Comparison of ENCODE assay signal across 23 cellular contexts in genomic region chr7:134941947-134942346, GRCh38. TPM values are rescaled to one million over a fixed set of nuclear protein-coding genes. Genes with fewer than 3 reads are reported as not detected.
DNase-seq lines count a peak whose midpoint lies in the region; ATAC-seq, FAIRE-seq and TF ChIP-seq lines count a peak whose summit lies in the region.
"Had no signal": no experiment of that assay in that cellular context is flagged by ENCODE, and none has a peak within 500 bp of the region (broad histone marks: within the 10 kb centered on the region; RNA-seq: fewer than 3 reads in every experiment).

No MANE protein-coding gene starts in this region.

- H3K36me3 ChIP-seq in left ventricle myocardium inferior (peaks cover 44% of the 10 kb centered on the region), hepatocyte (replicated peaks; ENCODE audit: insufficient read depth, low read depth) (no peaks in the 10 kb centered on the region), small intestine (ENCODE audit: control insufficient read depth in 2 of 2, insufficient read depth in 2 of 2, low read length in 2 of 2) (no peaks in the 10 kb centered on the region), H7 (replicated peaks; ENCODE audit: control insufficient read depth, insufficient read depth, low read length) (peaks cover 2% of the 10 kb centered on the region)

- no peak for FAIRE-seq in small intestine (lab: Jason Lieb, UNC)
- FAIRE-seq: TTC549 had no signal

- H3K4me3 Mint-ChIP-seq in osteocyte (ENCODE audit: unreplicated experiment), result no peak overlapping the region
- H3K4me3 Mint-ChIP-seq: activated naive CD8-positive, alpha-beta T cell treated with anti-CD3 and anti-CD28 coated beads for 36 hours; activated T-cell treated with anti-CD3 and anti-CD28 coated beads, Interleukin-2, amount 50 U/mL, for 24 hours; CD4-positive, alpha-beta T cell had no signal

- intact Hi-C loops in left ventricle myocardium inferior (cut with micrococcal nuclease), result no loop called here
- intact Hi-C loops in left cardiac atrium (cut with DNase I), result no loop called here

- H3K27me3 Mint-ChIP-seq in osteocyte (ENCODE audit: unreplicated experiment), result no peaks in the 10 kb centered on the region
- H3K27me3 Mint-ChIP-seq: activated naive CD8-positive, alpha-beta T cell treated with anti-CD3 and anti-CD28 coated beads for 36 hours; activated T-cell treated with anti-CD3 and anti-CD28 coated beads, Interleukin-2, amount 50 U/mL, for 24 hours; CD4-positive, alpha-beta T cell had no signal

- no peak overlapping the region for H3K4me3 ChIP-seq in left ventricle myocardium inferior
- H3K4me3 ChIP-seq in hepatocyte, result no peak overlapping the region
- H3K4me3 ChIP-seq in small intestine (ENCODE audit: low read depth in 1 of 2, low read length in 2 of 2), result no peak overlapping the region
- H3K4me3 ChIP-seq in H7 (ENCODE audit: insufficient read depth, low read depth, low read length), result no peak overlapping the region
- H3K4me3 ChIP-seq: HAP-1 had no signal

- DNase-seq in left ventricle myocardium inferior (no peak), left cardiac atrium (no peak), hepatocyte (ENCODE audit: low spot score) (no peak), osteocyte (ENCODE audit: extremely low spot score, unreplicated experiment) (no peak), small intestine (no peak), NCI-H1417 (lab: John Stamatoyannopoulos, UW) (no peak), GM10248 (ENCODE audit: extremely low spot score) (no peak), H7 (no peak)
- DNase-seq: activated CD4-positive, alpha-beta T cell treated with anti-CD3 and anti-CD28 coated beads, Interleukin-2, amount 50 U/mL, for 48 hours; activated naive CD8-positive, alpha-beta T cell treated with anti-CD3 and anti-CD28 coated beads for 36 hours; activated T-cell treated with anti-CD3 and anti-CD28 coated beads, Interleukin-2, amount 50 U/mL, for 24 hours; CD4-positive, alpha-beta T cell; central memory CD4-positive, alpha-beta T cell; foreskin melanocyte; midbrain; NCI-H2081; NCI-H526; occipital lobe; OCI-M1; SK-N-SH; stimulated activated CD4-positive, alpha-beta T cell treated with anti-CD3 and anti-CD28 coated beads, Interleukin-12 subunit alpha, Interleukin-12 subunit beta, amount 100 ng/mL, for 4 hours had no signal

- peaks cover 32% of the 10 kb centered on the region for H3K4me1 ChIP-seq in left ventricle myocardium inferior
- peaks cover 30% of the 10 kb centered on the region for H3K4me1 ChIP-seq in hepatocyte (ENCODE audit: insufficient read depth)
- no peaks in the 10 kb centered on the region for H3K4me1 ChIP-seq in small intestine (ENCODE audit: control insufficient read depth in 2 of 2, insufficient read depth in 1 of 2, low read depth in 1 of 2, low read length in 1 of 2)
- H3K4me1 ChIP-seq: HAP-1 had no signal

- 71% methylated on average over 5 of the region's 5 CpGs for WGBS in hepatocyte (ENCODE audit: low lambda C conversion rate, missing lambda C conversion rate)
- 28 to 65% (median 37%) methylated on average over 5 of the region's 5 CpGs for WGBS in small intestine, 3 donors

- H2AFZ ChIP-seq in hepatocyte, result no peak overlapping the region

- peak overlapping the region; percentile 8 for H3K4me2 ChIP-seq in hepatocyte
- H3K4me2 ChIP-seq: SK-N-SH had no signal

- CTCF ChIA-PET in GM10248 (lab: Yijun Ruan, JAX), result interaction anchor here (0.7 to 1.7 kb wide), 4 partner anchors 8 to 309 kb away, joined by 3 to 10 read pairs (median 4); no protein-coding TSS in a partner anchor

- no peaks in the 10 kb centered on the region for H3K79me2 ChIP-seq in hepatocyte

- H3K9me3 ChIP-seq in left ventricle myocardium inferior (replicated peaks), result no peaks in the 10 kb centered on the region
- H3K9me3 ChIP-seq in hepatocyte (ENCODE audit: low read depth), result no peaks in the 10 kb centered on the region
- no peaks in the 10 kb centered on the region for H3K9me3 ChIP-seq in small intestine (ENCODE audit: control insufficient read depth, low read depth)
- H3K9me3 ChIP-seq: HAP-1, SK-N-SH had no signal

- no peaks in the 10 kb centered on the region for H4K20me1 ChIP-seq in hepatocyte (ENCODE audit: insufficient read depth, poor library complexity, severe bottlenecking)

- H3K4me1 Mint-ChIP-seq in osteocyte (ENCODE audit: unreplicated experiment), result peaks cover 48% of the 10 kb centered on the region

- H3K27me3 ChIP-seq in left ventricle myocardium inferior (ENCODE audit: low read depth) (no peaks in the 10 kb centered on the region), hepatocyte (no peaks in the 10 kb centered on the region), small intestine (ENCODE audit: control insufficient read depth in 2 of 2, insufficient read depth in 2 of 2, low read length in 2 of 2) (no peaks in the 10 kb centered on the region), H7 (ENCODE audit: control insufficient read depth, insufficient read depth, low read length) (no peaks in the 10 kb centered on the region)

- H3K9me2 ChIP-seq in hepatocyte (replicated peaks; ENCODE audit: insufficient read depth), result no peaks in the 10 kb centered on the region
- H3K9me2 ChIP-seq: SK-N-SH had no signal

- ATAC-seq in left cardiac atrium, result no peak

- H3K9me3 Mint-ChIP-seq in osteocyte (ENCODE audit: unreplicated experiment), result no peaks in the 10 kb centered on the region
- H3K9me3 Mint-ChIP-seq: activated naive CD8-positive, alpha-beta T cell treated with anti-CD3 and anti-CD28 coated beads for 36 hours; activated T-cell treated with anti-CD3 and anti-CD28 coated beads, Interleukin-2, amount 50 U/mL, for 24 hours; CD4-positive, alpha-beta T cell had no signal

- peak overlapping the region; percentile 80 for H3K27ac Mint-ChIP-seq in osteocyte (ENCODE audit: unreplicated experiment)
- H3K27ac Mint-ChIP-seq: activated naive CD8-positive, alpha-beta T cell treated with anti-CD3 and anti-CD28 coated beads for 36 hours; activated T-cell treated with anti-CD3 and anti-CD28 coated beads, Interleukin-2, amount 50 U/mL, for 24 hours; CD4-positive, alpha-beta T cell had no signal

- POLR2A ChIA-PET in GM10248 (lab: Yijun Ruan, JAX), result no interaction called here

- H3K27ac ChIP-seq in left ventricle myocardium inferior (replicated peaks), result peak overlapping the region; percentile 21
- peak overlapping the region; percentile 79 for H3K27ac ChIP-seq in hepatocyte
- H3K27ac ChIP-seq in small intestine (ENCODE audit: low read depth in 1 of 2, low read length in 1 of 2), result no peak overlapping the region

- peaks cover 65% of the 10 kb centered on the region for H3K36me3 Mint-ChIP-seq in osteocyte (ENCODE audit: unreplicated experiment)
- H3K36me3 Mint-ChIP-seq: activated naive CD8-positive, alpha-beta T cell treated with anti-CD3 and anti-CD28 coated beads for 36 hours had no signal

- TF ChIP-seq CTCF in left ventricle myocardium inferior (IDR thresholded peaks at IDR 0.05; ENCODE audit: borderline replicate concordance) (no peak), hepatocyte (IDR thresholded peaks at IDR 0.05; ENCODE audit: poor library complexity) (no peak), osteocyte (IDR thresholded peaks at IDR 0.05) (no peak), GM10248 (IDR thresholded peaks at IDR 0.05; ENCODE audit: control extremely low read depth, extremely low read depth, low read depth, missing control alignments) (no peak)

RNA-seq across cellular contexts. Expression of gene AGBL3, which starts 44.4 kb away (rescaled TPM):
- total RNA-seq in left ventricle myocardium inferior, result 1.5 TPM
- 1 to 10 TPM; 1.7 to 2.1 TPM for total RNA-seq in left cardiac atrium
- total RNA-seq in hepatocyte, result 4.4 and 6.4 TPM in 2 replicates
- polyA plus RNA-seq in hepatocyte, result 2.3 and 3.4 TPM in 2 replicates
- total RNA-seq in osteocyte, result 1.2 and 1.3 TPM in 2 replicates
- polyA plus RNA-seq in small intestine, result under 1 TPM; 0.27 to 0.89 (median 0.87) TPM
- total RNA-seq in H7 (2014; rRNA removed; shearing (Covaris generic)), result 1.00 and 1.7 TPM in 2 replicates

Comparison
In these comparisons a context has a peak if more than half of its experiments do, and no peak if none do; other contexts are left out.
1. H3K27ac ChIP-seq: peak in left ventricle myocardium inferior (single experiment) and hepatocyte (single experiment); none in small intestine (0 of 2).